In genomic region chr18:12376034-12376717, GRCh38 we compare ENCODE assay signal across 8 cellular contexts. TPM values are rescaled to one million over a fixed set of nuclear protein-coding genes. Genes with fewer than 3 reads are reported as not detected.
DNase-seq lines count a peak whose midpoint lies in the region; ATAC-seq and TF ChIP-seq lines count a peak whose summit lies in the region.

No MANE protein-coding gene starts in this region.

- no peaks in the 10 kb centered on the region for H3K9me3 ChIP-seq in breast epithelium
- H3K9me3 ChIP-seq in thymus (ENCODE audit: control insufficient read depth): no peaks in the 10 kb centered on the region

- H3K27ac ChIP-seq in breast epithelium (peak overlapping the region; percentile 99 to 100), thymus (ENCODE audit: low read depth) (peak overlapping the region; percentile 96)

- H3K36me3 ChIP-seq in breast epithelium (no peaks in the 10 kb centered on the region), thymus (ENCODE audit: control insufficient read depth, insufficient read depth) (peaks cover 3% of the 10 kb centered on the region)

- peak overlapping the region; percentile 60 to 98 (median 88) for H3K4me3 ChIP-seq in breast epithelium
- peak overlapping the region; percentile 79 for H3K4me3 ChIP-seq in thymus (ENCODE audit: low read length)

- no peak for TF ChIP-seq POLR2A in breast epithelium (IDR thresholded peaks at IDR 0.05)

- WGBS in thymus: 32% methylated on average over 38 of the region's 38 CpGs

- H3K27me3 ChIP-seq in breast epithelium (no peaks in the 10 kb centered on the region), thymus (ENCODE audit: control insufficient read depth, insufficient read depth) (no peaks in the 10 kb centered on the region)

- ATAC-seq in left colon: peak; percentile 4

- peak; percentile 40 for DNase-seq in stimulated activated CD4-positive, alpha-beta T cell treated with anti-CD3 and anti-CD28 coated beads, Interleukin-4, amount 100 ng/mL, for 24 hours
- DNase-seq in stimulated activated CD4-positive, alpha-beta T cell treated with anti-CD3 and anti-CD28 coated beads, Interleukin-4, amount 100 ng/mL, for 4 hours: no peak
- DNase-seq in OCI-M1 (lab: John Stamatoyannopoulos, UW) (peak; percentile 67), breast epithelium (ENCODE audit: low spot score in 2 of 2) (no peak), left colon (peak; percentile 42 to 43), occipital lobe (lab: John Stamatoyannopoulos, UW) (no peak)
- no peak for DNase-seq in activated CD4-positive, CD25-positive, alpha-beta regulatory T cell treated with anti-CD3 and anti-CD28 coated beads, Interleukin-2, amount 50 U/mL, for 72 hours

- H3K4me1 ChIP-seq in breast epithelium (peaks cover 0 to 4% of the 10 kb centered on the region in 2 donors), thymus (ENCODE audit: control insufficient read depth, insufficient read depth, low read length) (peaks cover 32% of the 10 kb centered on the region)

- no peak for TF ChIP-seq CTCF in breast epithelium (IDR thresholded peaks at IDR 0.05)

- intact Hi-C loops in breast epithelium (cut with DNase I; ENCODE audit: low total_unique reads) (no loop called here), left colon (cut with DNase I, micrococcal nuclease) (no loop called here)

RNA-seq across cellular contexts. Expression of gene AFG3L2, which starts 0.9 kb away (rescaled TPM):
- total RNA-seq in breast epithelium (10 to 100 TPM; 37.0 to 43.5 (median 42.7) TPM), left colon (100 to 1,000 TPM; 107 to 108 TPM), occipital lobe (39.3 TPM)
- 26.9 TPM for polyA plus RNA-seq in thymus

RNA-seq across cellular contexts. Expression of gene PRELID3A, which starts 31.6 kb away (rescaled TPM):
- total RNA-seq in breast epithelium (1 to 10 TPM; 2.4 to 3.9 (median 3.8) TPM), left colon (1 to 10 TPM; 1.3 to 2.1 TPM), occipital lobe (4.8 TPM)
- polyA plus RNA-seq in thymus: 1.3 TPM

Comparison
In these comparisons a context has a peak if more than half of its experiments do, and no peak if none do; other contexts are left out.
1. DNase-seq: peak in stimulated activated CD4-positive, alpha-beta T cell treated with anti-CD3 and anti-CD28 coated beads, Interleukin-4, amount 100 ng/mL, for 24 hours (single experiment), OCI-M1 (single experiment) and left colon (2 of 2); none in stimulated activated CD4-positive, alpha-beta T cell treated with anti-CD3 and anti-CD28 coated beads, Interleukin-4, amount 100 ng/mL, for 4 hours (0 of 2), breast epithelium (0 of 2), activated CD4-positive, CD25-positive, alpha-beta regulatory T cell treated with anti-CD3 and anti-CD28 coated beads, Interleukin-2, amount 50 U/mL, for 72 hours (single experiment) and occipital lobe (single experiment).